ENCODE assay signal across 1 cellular context in genomic region chr3:188720636-188721035, GRCh38.
TF ChIP-seq lines count a peak whose summit lies in the region.

No MANE protein-coding gene starts in this region.

TF ChIP-seq in HepG2, 621 proteins besides CTCF, POLR2A, EP300 and RAD21 (continued from another document and continues in another):
- TF ChIP-seq RERE (CRISPR knock-in tag; IDR thresholded peaks at IDR 0.05; ENCODE audit: low read depth) (peak; percentile 89), ZNF33A (CRISPR knock-in tag; IDR thresholded peaks at IDR 0.05; ENCODE audit: borderline replicate concordance) (no peak), ZSCAN12 (CRISPR knock-in tag; IDR thresholded peaks at IDR 0.05) (no peak), PLRG1 (conservative IDR thresholded peaks at IDR 0.05) (no peak), TCF7 (IDR thresholded peaks at IDR 0.05; ENCODE audit: low read depth) (peak; percentile 79), ZNF879 (CRISPR knock-in tag; IDR thresholded peaks at IDR 0.05) (no peak), SIN3B (IDR thresholded peaks at IDR 0.05; ENCODE audit: low read length) (no peak), ZNF20 (CRISPR knock-in tag; IDR thresholded peaks at IDR 0.05) (no peak), SOX5 (CRISPR knock-in tag; IDR thresholded peaks at IDR 0.05; ENCODE audit: borderline replicate concordance) (peak; percentile 90), ZNF549 (CRISPR knock-in tag; IDR thresholded peaks at IDR 0.05) (no peak), ZFP1 (CRISPR knock-in tag; IDR thresholded peaks at IDR 0.05) (no peak), NFYC (CRISPR knock-in tag; IDR thresholded peaks at IDR 0.05) (0 out of 2 replicates have a peak, but pooled peaks have one; percentile 22), PTBP1 (IDR thresholded peaks at IDR 0.05; ENCODE audit: low read depth, low read length, poor library complexity, severe bottlenecking) (no peak), ZNF484 (CRISPR knock-in tag; IDR thresholded peaks at IDR 0.05; ENCODE audit: borderline replicate concordance, low read depth) (no peak), ZHX1 (CRISPR knock-in tag; IDR thresholded peaks at IDR 0.05; ENCODE audit: low read depth) (no peak; the same call in 1 of the 2 replicates), ZNF563 (CRISPR knock-in tag; IDR thresholded peaks at IDR 0.05) (no peak), ZBTB39 (CRISPR knock-in tag; IDR thresholded peaks at IDR 0.05) (peak; percentile 68; the same call in 1 of the 2 replicates), ASH2L (IDR thresholded peaks at IDR 0.05; ENCODE audit: insufficient read length, low read depth, low read length) (peak; percentile 47), KAT8 (CRISPR knock-in tag; IDR thresholded peaks at IDR 0.05) (peak; percentile 48; the same call in 1 of the 2 replicates), NFIB (CRISPR knock-in tag; IDR thresholded peaks at IDR 0.05; ENCODE audit: borderline replicate concordance) (no peak), TERF1 (CRISPR knock-in tag; IDR thresholded peaks at IDR 0.05) (no peak), TFE3 (CRISPR knock-in tag; IDR thresholded peaks at IDR 0.05) (peak; percentile 82), ZSCAN30 (CRISPR knock-in tag; IDR thresholded peaks at IDR 0.05) (no peak), BCL6 (CRISPR knock-in tag; IDR thresholded peaks at IDR 0.05) (peak; percentile 96), ZBTB26 (CRISPR knock-in tag; IDR thresholded peaks at IDR 0.05; ENCODE audit: borderline replicate concordance) (no peak), ZSCAN22 (CRISPR knock-in tag; IDR thresholded peaks at IDR 0.05) (no peak), GFI1 (CRISPR knock-in tag; IDR thresholded peaks at IDR 0.05; ENCODE audit: borderline replicate concordance) (peak; percentile 65; the same call in 1 of the 2 replicates), ZSCAN9 (CRISPR knock-in tag; IDR thresholded peaks at IDR 0.05; ENCODE audit: borderline replicate concordance) (peak; percentile 71; the same call in 1 of the 2 replicates), KDM4B (CRISPR knock-in tag; IDR thresholded peaks at IDR 0.05) (peak; percentile 89; the same call in 1 of the 2 replicates), HNF1B (CRISPR knock-in tag; IDR thresholded peaks at IDR 0.05) (peak; percentile 92), DR1 (CRISPR knock-in tag; IDR thresholded peaks at IDR 0.05) (no peak), ATF7-NPFF (CRISPR knock-in tag; IDR thresholded peaks at IDR 0.05; ENCODE audit: low read depth) (no peak), ZNF572 (CRISPR knock-in tag; IDR thresholded peaks at IDR 0.05) (no peak), HHEX (CRISPR knock-in tag; IDR thresholded peaks at IDR 0.05) (peak; percentile 58), SMAD9 (CRISPR knock-in tag; IDR thresholded peaks at IDR 0.05) (no peak), GZF1 (CRISPR knock-in tag; IDR thresholded peaks at IDR 0.05) (no peak), ZNF713 (CRISPR knock-in tag; IDR thresholded peaks at IDR 0.05) (no peak), MTF1 (CRISPR knock-in tag; IDR thresholded peaks at IDR 0.05) (no peak), BCLAF1 (IDR thresholded peaks at IDR 0.05) (no peak), ZBTB20 (CRISPR knock-in tag; IDR thresholded peaks at IDR 0.05; ENCODE audit: borderline replicate concordance, low read depth) (peak; percentile 95), ARID2 (CRISPR knock-in tag; IDR thresholded peaks at IDR 0.05; ENCODE audit: borderline replicate concordance) (0 out of 2 replicates have a peak, but pooled peaks have one; percentile 33), ZNF788 (CRISPR knock-in tag; IDR thresholded peaks at IDR 0.05; ENCODE audit: borderline replicate concordance) (no peak), ZNF546 (CRISPR knock-in tag; conservative IDR thresholded peaks at IDR 0.05) (no peak), RELA (CRISPR knock-in tag; IDR thresholded peaks at IDR 0.05) (no peak), ZNF235 (CRISPR knock-in tag; IDR thresholded peaks at IDR 0.05; ENCODE audit: borderline replicate concordance) (no peak), FOXO1 (CRISPR knock-in tag; IDR thresholded peaks at IDR 0.05) (peak; percentile 91), ZNF530 (CRISPR knock-in tag; IDR thresholded peaks at IDR 0.05; ENCODE audit: low read depth) (no peak), TEAD2 (CRISPR knock-in tag; IDR thresholded peaks at IDR 0.05) (no peak), FIP1L1 (IDR thresholded peaks at IDR 0.05; ENCODE audit: borderline replicate concordance, insufficient read depth, low read depth, low read length) (no peak), ZNF761 (CRISPR knock-in tag; conservative IDR thresholded peaks at IDR 0.05) (no peak), ZMYM3 (CRISPR knock-in tag; IDR thresholded peaks at IDR 0.05) (peak; percentile 76; the same call in 1 of the 2 replicates), ZNF550 (CRISPR knock-in tag; IDR thresholded peaks at IDR 0.05; ENCODE audit: borderline replicate concordance) (no peak)
